In the genomic region with DNA sequence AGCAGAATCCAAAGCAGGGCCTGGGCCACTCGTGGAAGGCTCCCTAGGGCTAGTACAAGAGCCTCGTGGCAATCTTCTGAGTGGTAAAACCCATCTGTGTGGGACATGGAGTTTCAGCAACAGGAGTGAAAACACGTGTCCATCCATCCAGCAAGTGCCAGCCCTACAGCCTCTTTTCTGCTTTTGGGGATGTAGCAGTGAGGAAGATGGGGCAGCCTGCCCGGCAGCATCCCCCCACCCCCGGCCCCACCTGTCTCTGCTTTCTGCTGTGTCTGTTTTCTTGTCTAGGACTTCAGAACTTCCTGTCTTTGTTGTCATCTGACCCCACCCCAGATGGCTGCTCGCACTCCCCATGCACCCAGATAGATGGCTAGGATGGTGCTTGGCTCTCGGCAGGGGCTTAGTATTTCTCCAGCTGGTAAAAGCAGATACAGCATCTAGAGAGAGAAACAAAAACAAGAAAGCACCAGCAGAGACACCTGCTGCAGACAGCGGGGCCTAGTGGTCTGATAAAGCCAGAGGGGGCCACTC, we compare ENCODE assay signal across 8 cellular contexts. TPM values are rescaled to one million over a fixed set of nuclear protein-coding genes. Genes with fewer than 3 reads are reported as not detected.
DNase-seq lines count a peak whose midpoint lies in the region; ATAC-seq and TF ChIP-seq lines count a peak whose summit lies in the region.

No MANE protein-coding gene starts in this region.

- no peak for ATAC-seq in activated CD8-positive, alpha-beta memory T cell treated with anti-CD3 and anti-CD28 coated beads, Interleukin-2, amount 10 ng/mL, durations not matched to agents 7 days and 5 days
- ATAC-seq in stimulated activated naive B cell treated with anti-CD40 and anti-IgM and Interleukin-4, amounts not matched to agents 10 μg/mL and 1 μg/mL and 100 μg/mL, for 72 hours (replicated peaks) = no peak
- ATAC-seq in GM21381 (IDR thresholded peaks at IDR 0.05; ENCODE audit: unreplicated experiment) = no peak
- no peak for ATAC-seq in GM21576 (IDR thresholded peaks at IDR 0.05; ENCODE audit: unreplicated experiment)

- TF ChIP-seq CTCF in fibroblast of the aortic adventitia (IDR thresholded peaks at IDR 0.05; ENCODE audit: insufficient read depth, low read length) = no peak
- TF ChIP-seq CTCF in GM10248 (IDR thresholded peaks at IDR 0.05; ENCODE audit: control extremely low read depth, extremely low read depth, low read depth, missing control alignments) = no peak

- CTCF ChIA-PET in activated CD8-positive, alpha-beta memory T cell treated with anti-CD3 and anti-CD28 coated beads, Interleukin-2, amount 10 ng/mL, durations not matched to agents 7 days and 5 days (lab: Charles Lee) = interaction anchor here (0.6 to 1.6 kb wide), 2 partner anchors 46 to 74 kb away, joined by 4 to 5 read pairs; no protein-coding TSS in a partner anchor
- CTCF ChIA-PET in activated CD4-positive, alpha-beta memory T cell treated with anti-CD3 and anti-CD28 coated beads for 36 hours (lab: Charles Lee) = interaction anchor here (1.5 kb wide), 1 partner anchor 46 kb away, joined by 5 read pairs; no protein-coding TSS in a partner anchor
- CTCF ChIA-PET in GM10248 (lab: Yijun Ruan, JAX) = interaction anchor here (1.4 kb wide), 1 partner anchor 45 kb away, joined by 4 read pairs; no protein-coding TSS in a partner anchor

- peak overlapping the region; percentile 84 for H3K4me3 ChIP-seq in fibroblast of the aortic adventitia (ENCODE audit: low read depth, low read length)

- no peak overlapping the region for H3K27ac Mint-ChIP-seq in activated CD8-positive, alpha-beta memory T cell treated with anti-CD3 and anti-CD28 coated beads, Interleukin-2, amount 10 ng/mL, durations not matched to agents 7 days and 5 days
- peak overlapping the region; percentile 42 for H3K27ac Mint-ChIP-seq in activated CD4-positive, alpha-beta memory T cell treated with anti-CD3 and anti-CD28 coated beads for 36 hours
- H3K27ac Mint-ChIP-seq in stimulated activated naive B cell treated with anti-CD40 and anti-IgM and Interleukin-4, amounts not matched to agents 10 μg/mL and 1 μg/mL and 100 μg/mL, for 72 hours = peak overlapping the region; percentile 72

- peaks cover 4% of the 10 kb centered on the region for H3K36me3 Mint-ChIP-seq in activated CD8-positive, alpha-beta memory T cell treated with anti-CD3 and anti-CD28 coated beads, Interleukin-2, amount 10 ng/mL, durations not matched to agents 7 days and 5 days
- H3K36me3 Mint-ChIP-seq in activated CD4-positive, alpha-beta memory T cell treated with anti-CD3 and anti-CD28 coated beads for 36 hours = peaks cover 1% of the 10 kb centered on the region
- peaks cover 4 to 23% of the 10 kb centered on the region in 2 donors for H3K36me3 Mint-ChIP-seq in stimulated activated naive B cell treated with anti-CD40 and anti-IgM and Interleukin-4, amounts not matched to agents 10 μg/mL and 1 μg/mL and 100 μg/mL, for 72 hours

- peak overlapping the region; percentile 78 for H3K4me3 Mint-ChIP-seq in activated CD8-positive, alpha-beta memory T cell treated with anti-CD3 and anti-CD28 coated beads, Interleukin-2, amount 10 ng/mL, durations not matched to agents 7 days and 5 days
- H3K4me3 Mint-ChIP-seq in activated CD4-positive, alpha-beta memory T cell treated with anti-CD3 and anti-CD28 coated beads for 36 hours = peak overlapping the region; percentile 65
- peak overlapping the region; percentile 77 to 92 for H3K4me3 Mint-ChIP-seq in stimulated activated naive B cell treated with anti-CD40 and anti-IgM and Interleukin-4, amounts not matched to agents 10 μg/mL and 1 μg/mL and 100 μg/mL, for 72 hours

- peaks cover 22% of the 10 kb centered on the region for H3K4me1 Mint-ChIP-seq in activated CD8-positive, alpha-beta memory T cell treated with anti-CD3 and anti-CD28 coated beads, Interleukin-2, amount 10 ng/mL, durations not matched to agents 7 days and 5 days
- peaks cover 28% of the 10 kb centered on the region for H3K4me1 Mint-ChIP-seq in activated CD4-positive, alpha-beta memory T cell treated with anti-CD3 and anti-CD28 coated beads for 36 hours (ENCODE audit: low read depth)
- peaks cover 28 to 40% of the 10 kb centered on the region in 2 donors for H3K4me1 Mint-ChIP-seq in stimulated activated naive B cell treated with anti-CD40 and anti-IgM and Interleukin-4, amounts not matched to agents 10 μg/mL and 1 μg/mL and 100 μg/mL, for 72 hours

- H3K9me3 Mint-ChIP-seq in activated CD8-positive, alpha-beta memory T cell treated with anti-CD3 and anti-CD28 coated beads, Interleukin-2, amount 10 ng/mL, durations not matched to agents 7 days and 5 days (ENCODE audit: low read depth) = peaks cover 3% of the 10 kb centered on the region
- no peaks in the 10 kb centered on the region for H3K9me3 Mint-ChIP-seq in activated CD4-positive, alpha-beta memory T cell treated with anti-CD3 and anti-CD28 coated beads for 36 hours
- H3K9me3 Mint-ChIP-seq in stimulated activated naive B cell treated with anti-CD40 and anti-IgM and Interleukin-4, amounts not matched to agents 10 μg/mL and 1 μg/mL and 100 μg/mL, for 72 hours = no peaks in the 10 kb centered on the region

- intact Hi-C loops in activated CD4-positive, alpha-beta memory T cell treated with anti-CD3 and anti-CD28 coated beads for 36 hours (cut with micrococcal nuclease) = no loop called here

- POLR2A ChIA-PET in activated CD4-positive, alpha-beta memory T cell treated with anti-CD3 and anti-CD28 coated beads for 36 hours (lab: Charles Lee) = no interaction called here
- POLR2A ChIA-PET in GM10248 (lab: Yijun Ruan, JAX) = no interaction called here

- no peak for DNase-seq in activated CD8-positive, alpha-beta memory T cell treated with anti-CD3 and anti-CD28 coated beads, Interleukin-2, amount 10 ng/mL, durations not matched to agents 7 days and 5 days
- DNase-seq in activated CD8-positive, alpha-beta memory T cell treated with anti-CD3 and anti-CD28 coated beads, Interleukin-2, amount 50 U/mL, for 4 hours = no peak
- no peak for DNase-seq in activated CD4-positive, alpha-beta memory T cell treated with anti-CD3 and anti-CD28 coated beads for 36 hours
- DNase-seq in fibroblast of the aortic adventitia (ENCODE audit: low read depth) (no peak), GM10248 (ENCODE audit: extremely low spot score) (no peak)
- DNase-seq in stimulated activated naive B cell treated with anti-CD40 and anti-IgM and Interleukin-4, amounts not matched to agents 10 μg/mL and 1 μg/mL and 100 μg/mL, for 72 hours = no peak

- H3K27me3 Mint-ChIP-seq in activated CD8-positive, alpha-beta memory T cell treated with anti-CD3 and anti-CD28 coated beads, Interleukin-2, amount 10 ng/mL, durations not matched to agents 7 days and 5 days = no peaks in the 10 kb centered on the region
- H3K27me3 Mint-ChIP-seq in activated CD4-positive, alpha-beta memory T cell treated with anti-CD3 and anti-CD28 coated beads for 36 hours = no peaks in the 10 kb centered on the region
- H3K27me3 Mint-ChIP-seq in stimulated activated naive B cell treated with anti-CD40 and anti-IgM and Interleukin-4, amounts not matched to agents 10 μg/mL and 1 μg/mL and 100 μg/mL, for 72 hours = no peaks in the 10 kb centered on the region

RNA-seq across cellular contexts. Expression of a gene that starts 1.5 kb away (rescaled TPM):
- 10 to 100 TPM; 17.6 to 18.5 TPM for total RNA-seq in activated CD8-positive, alpha-beta memory T cell treated with anti-CD3 and anti-CD28 coated beads, Interleukin-2, amount 10 ng/mL, durations not matched to agents 7 days and 5 days
- total RNA-seq in activated CD4-positive, alpha-beta memory T cell treated with anti-CD3 and anti-CD28 coated beads for 36 hours = 10 to 100 TPM; 12.1 to 13.1 TPM
- total RNA-seq in fibroblast of the aortic adventitia (ENCODE audit: low replicate concordance) = 9.4 and 17.7 TPM in 2 replicates

RNA-seq across cellular contexts. Expression of a gene that starts 1.7 kb away (rescaled TPM):
- 100 to 1,000 TPM; 126 to 135 TPM for total RNA-seq in activated CD8-positive, alpha-beta memory T cell treated with anti-CD3 and anti-CD28 coated beads, Interleukin-2, amount 10 ng/mL, durations not matched to agents 7 days and 5 days
- total RNA-seq in activated CD4-positive, alpha-beta memory T cell treated with anti-CD3 and anti-CD28 coated beads for 36 hours = 100 to 1,000 TPM; 107 to 120 TPM
- total RNA-seq in fibroblast of the aortic adventitia (ENCODE audit: low replicate concordance) = 35.0 and 53.1 TPM in 2 replicates

RNA-seq across cellular contexts. Expression of a gene that starts 4.9 kb away (rescaled TPM):
- under 1 TPM; 0.77 to 0.82 TPM for total RNA-seq in activated CD8-positive, alpha-beta memory T cell treated with anti-CD3 and anti-CD28 coated beads, Interleukin-2, amount 10 ng/mL, durations not matched to agents 7 days and 5 days
- under 1 TPM in 1 of 2 experiments, not detected in 1; 0.10 TPM for total RNA-seq in activated CD4-positive, alpha-beta memory T cell treated with anti-CD3 and anti-CD28 coated beads for 36 hours
- 0.09 and 0.57 TPM in 2 replicates for total RNA-seq in fibroblast of the aortic adventitia (ENCODE audit: low replicate concordance)

RNA-seq across cellular contexts. Expression of a gene that starts 17.7 kb away (rescaled TPM):
- total RNA-seq in activated CD8-positive, alpha-beta memory T cell treated with anti-CD3 and anti-CD28 coated beads, Interleukin-2, amount 10 ng/mL, durations not matched to agents 7 days and 5 days = 10 to 100 TPM; 26.3 to 27.2 TPM
- total RNA-seq in activated CD4-positive, alpha-beta memory T cell treated with anti-CD3 and anti-CD28 coated beads for 36 hours = 10 to 100 TPM; 19.7 to 23.1 TPM
- total RNA-seq in fibroblast of the aortic adventitia (ENCODE audit: low replicate concordance) = 21.3 and 25.9 TPM in 2 replicates

RNA-seq across cellular contexts. Expression of a gene that starts 18.4 kb away (rescaled TPM):
- total RNA-seq in activated CD8-positive, alpha-beta memory T cell treated with anti-CD3 and anti-CD28 coated beads, Interleukin-2, amount 10 ng/mL, durations not matched to agents 7 days and 5 days = 10 to 100 TPM; 71.7 to 99.9 TPM
- total RNA-seq in activated CD4-positive, alpha-beta memory T cell treated with anti-CD3 and anti-CD28 coated beads for 36 hours = 10 to 100 TPM; 31.8 to 32.0 TPM
- 43.2 and 106 TPM in 2 replicates for total RNA-seq in fibroblast of the aortic adventitia (ENCODE audit: low replicate concordance)
